Comparison of ENCODE assay signal across 8 cellular contexts in the genomic region with DNA sequence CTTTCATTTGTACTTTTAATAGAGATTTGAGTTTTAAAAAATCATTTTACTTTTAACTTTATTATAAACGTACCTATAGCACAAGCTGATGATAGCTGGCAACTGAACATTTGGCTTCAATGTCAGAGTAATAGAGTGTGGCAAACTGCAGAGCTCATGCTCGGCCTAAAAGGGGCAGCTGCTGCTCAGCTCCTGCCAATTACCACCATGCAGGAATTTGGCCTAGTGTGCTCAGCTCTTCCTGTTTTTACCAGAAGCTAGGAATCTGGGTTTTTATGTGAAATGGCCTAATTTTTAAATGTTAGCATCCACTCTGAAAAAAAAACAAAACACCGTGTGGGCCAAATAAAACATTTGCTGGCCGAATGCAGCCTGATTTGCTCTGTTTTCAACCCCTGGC. TPM values are rescaled to one million over a fixed set of nuclear protein-coding genes. Genes with fewer than 3 reads are reported as not detected.
DNase-seq lines count a peak whose midpoint lies in the region; ATAC-seq and TF ChIP-seq lines count a peak whose summit lies in the region.

No MANE protein-coding gene starts in this region.

- no peaks in the 10 kb centered on the region for H3K9me3 Mint-ChIP-seq in type B pancreatic cell

- H3K27me3 ChIP-seq in ascending aorta = no peaks in the 10 kb centered on the region

- H3K27ac Mint-ChIP-seq in type B pancreatic cell = no peak overlapping the region

- no peaks in the 10 kb centered on the region for H3K9me3 ChIP-seq in ascending aorta

- peak overlapping the region; percentile 84 to 85 for H3K27ac ChIP-seq in ascending aorta

- DNase-seq in AG08396 (ENCODE audit: low spot score) = peak; percentile 47
- peak; percentile 15 for DNase-seq in HT-29 (ENCODE audit: low spot score)
- no peak for DNase-seq in ascending aorta (ENCODE audit: low spot score in 2 of 2)
- DNase-seq in left lobe of liver (ENCODE audit: low spot score) = no peak
- no peak for DNase-seq in type B pancreatic cell (ENCODE audit: extremely low spot score, unreplicated experiment)

- H3K4me3 ChIP-seq in ascending aorta = peak overlapping the region; percentile 84 to 96

- H3K36me3 Mint-ChIP-seq in type B pancreatic cell = peaks cover 2% of the 10 kb centered on the region

- peak; percentile 34 for ATAC-seq in left lobe of liver
- no peak for ATAC-seq in HG03378 (IDR thresholded peaks at IDR 0.05; ENCODE audit: unreplicated experiment)
- no peak for ATAC-seq in HG03196 (IDR thresholded peaks at IDR 0.05; ENCODE audit: unreplicated experiment)
- no peak for ATAC-seq in GM18870 (IDR thresholded peaks at IDR 0.05; ENCODE audit: unreplicated experiment)

- no peak for TF ChIP-seq CTCF in ascending aorta (IDR thresholded peaks at IDR 0.05)
- TF ChIP-seq CTCF in type B pancreatic cell (conservative IDR thresholded peaks at IDR 0.05) = no peak

- H3K27me3 Mint-ChIP-seq in type B pancreatic cell = no peaks in the 10 kb centered on the region

- intact Hi-C loops in ascending aorta (cut with DNase I) = loop anchor here (2.0 to 5.0 kb wide), 4 partner anchors 41 to 185 kb away; no protein-coding TSS in a partner anchor

- peaks cover 16 to 28% of the 10 kb centered on the region in 2 donors for H3K4me1 ChIP-seq in ascending aorta

- peak overlapping the region; percentile 96 for H3K4me3 Mint-ChIP-seq in type B pancreatic cell

- peaks cover 8 to 10% of the 10 kb centered on the region in 2 donors for H3K36me3 ChIP-seq in ascending aorta

- H3K4me1 Mint-ChIP-seq in type B pancreatic cell (ENCODE audit: unreplicated experiment) = peaks cover 37% of the 10 kb centered on the region

RNA-seq across cellular contexts. Expression of gene IFT122, which starts 1.8 kb away (rescaled TPM):
- total RNA-seq in HT-29 (2014; rRNA removed; shearing (Covaris generic)) = 19.7 and 24.0 TPM in 2 replicates
- total RNA-seq in ascending aorta (51.1 TPM), left lobe of liver (11.0 TPM), type B pancreatic cell (ENCODE audit: low replicate concordance) (16.9 and 41.6 TPM in 2 replicates)

RNA-seq across cellular contexts. Expression of gene MBD4, which starts 2.0 kb away (rescaled TPM):
- 19.9 and 21.1 TPM in 2 replicates for total RNA-seq in HT-29 (2014; rRNA removed; shearing (Covaris generic))
- 57.6 TPM for total RNA-seq in ascending aorta
- total RNA-seq in left lobe of liver = 16.5 TPM
- total RNA-seq in type B pancreatic cell (ENCODE audit: low replicate concordance) = 22.6 and 28.6 TPM in 2 replicates

RNA-seq across cellular contexts. Expression of gene EFCAB12, which starts 13.3 kb away (rescaled TPM):
- total RNA-seq in HT-29 (2014; rRNA removed; shearing (Covaris generic)) = under 0.01 and 0.08 TPM in 2 replicates
- not detected for total RNA-seq in ascending aorta
- total RNA-seq in left lobe of liver = 0.40 TPM
- 1.2 and 6.0 TPM in 2 replicates for total RNA-seq in type B pancreatic cell (ENCODE audit: low replicate concordance)

Comparison
In these comparisons a context has a peak if more than half of its experiments do, and no peak if none do; other contexts are left out.
1. DNase-seq: peak in AG08396 (single experiment) and HT-29 (single experiment); none in ascending aorta (0 of 2), left lobe of liver (single experiment) and type B pancreatic cell (single experiment).